21 cellular contexts compared by ENCODE assay signal in genomic region chr18:51134721-51135120, GRCh38.
"Had no signal": no experiment of that assay in that cellular context is flagged by ENCODE, and none has a peak within 500 bp of the region (broad histone marks: within the 10 kb centered on the region; RNA-seq: fewer than 3 reads in every experiment).

No MANE protein-coding gene starts in this region.

- H3K36me3 ChIP-seq: neural progenitor cell, ovary had no signal

- H3K4me1 ChIP-seq: neural progenitor cell, psoas muscle had no signal

- DNase-seq: activated CD4-positive, alpha-beta T cell treated with anti-CD3 and anti-CD28 coated beads, Interleukin-2, amount 10 ng/mL, durations not matched to agents 24 days and 14 days; activated CD8-positive, alpha-beta T cell treated with anti-CD3 and anti-CD28 coated beads for 36 hours; activated naive CD4-positive, alpha-beta T cell treated with anti-CD3 and anti-CD28 coated beads, Interleukin-2, amount 50 U/mL, for 16 hours; activated T-cell treated with anti-CD3 and anti-CD28 coated beads, Interleukin-2, amount 50 U/mL, for 24 hours; aorta; dermis blood vessel endothelial cell; effector memory CD8-positive, alpha-beta T cell; foreskin melanocyte; glutamatergic neuron; hypothalamus; kidney; mucosa of descending colon; naive thymus-derived CD4-positive, alpha-beta T cell; ovary; psoas muscle; right cardiac atrium; small intestine; stimulated activated CD4-positive, alpha-beta T cell treated with anti-CD3 and anti-CD28 coated beads, Interleukin-4, amount 100 ng/mL, for 1 hour; stimulated activated naive CD8-positive, alpha-beta T cell treated with anti-CD3 and anti-CD28 coated beads, Interleukin-15, amount 100 ng/mL, for 72 hours; T1000 had no signal

- ATAC-seq: activated CD8-positive, alpha-beta T cell treated with anti-CD3 and anti-CD28 coated beads for 36 hours; effector memory CD8-positive, alpha-beta T cell; mucosa of descending colon; naive thymus-derived CD4-positive, alpha-beta T cell; psoas muscle; stimulated activated naive CD8-positive, alpha-beta T cell treated with anti-CD3 and anti-CD28 coated beads, Interleukin-15, amount 100 ng/mL, for 72 hours had no signal

- H3K4me2 ChIP-seq: neural progenitor cell had no signal

- H3K4me3 ChIP-seq: mucosa of descending colon, neural progenitor cell, ovary, psoas muscle had no signal

- H3K27me3 ChIP-seq: neural progenitor cell, ovary had no signal

- H3K9me3 ChIP-seq: mucosa of descending colon, ovary, psoas muscle had no signal

- H2AFZ ChIP-seq: neural progenitor cell had no signal

- H3K27ac ChIP-seq: neural progenitor cell, ovary, psoas muscle had no signal

- H3K9ac ChIP-seq: neural progenitor cell had no signal

- FAIRE-seq: kidney, small intestine had no signal
